9 cellular contexts compared by ENCODE assay signal in genomic region chr9:22307013-22307711, GRCh38.
A peak's percentile ranks its signal among the peaks of the same experiment; 100 is the strongest.
DNase-seq lines count a peak whose midpoint lies in the region; ATAC-seq and TF ChIP-seq lines count a peak whose summit lies in the region.
"Had no signal": no experiment of that assay in that cellular context is flagged by ENCODE, and none has a peak within 500 bp of the region (broad histone marks: within the 10 kb centered on the region; RNA-seq: fewer than 3 reads in every experiment).

No MANE protein-coding gene starts in this region.

- TF ChIP-seq CTCF in chondrocyte (IDR thresholded peaks at IDR 0.05) (peak; percentile 97), lung (IDR thresholded peaks at IDR 0.05; ENCODE audit: control extremely low read depth, extremely low read depth) (peak; percentile 4)

- intact Hi-C loops in Right ventricle myocardium superior (cut with DNase I) = loop anchor here (5.0 kb wide), 1 partner anchor 145 kb away; no protein-coding TSS in a partner anchor
- intact Hi-C loops in Right ventricle myocardium inferior (cut with DNase I) = loop anchor here (1.0 kb wide), 1 partner anchor 145 kb away; no protein-coding TSS in a partner anchor

- no peak overlapping the region for H3K4me3 ChIP-seq in lung

- no peaks in the 10 kb centered on the region for H3K27me3 Mint-ChIP-seq in chondrocyte (ENCODE audit: low read depth)
- peaks cover 11% of the 10 kb centered on the region for H3K27me3 Mint-ChIP-seq in activated naive CD8-positive, alpha-beta T cell treated with anti-CD3 and anti-CD28 coated beads, Interleukin-2, amount 50 U/mL, for 24 hours

- H3K4me1 Mint-ChIP-seq in chondrocyte (ENCODE audit: low read depth) = peaks cover 8% of the 10 kb centered on the region
- no peaks in the 10 kb centered on the region for H3K4me1 Mint-ChIP-seq in activated naive CD8-positive, alpha-beta T cell treated with anti-CD3 and anti-CD28 coated beads, Interleukin-2, amount 50 U/mL, for 24 hours

- no peaks in the 10 kb centered on the region for H3K36me3 ChIP-seq in lung (ENCODE audit: control insufficient read depth in 2 of 2, insufficient read depth in 2 of 2, low read length in 2 of 2)

- no peak for DNase-seq in Right ventricle myocardium superior
- no peak for DNase-seq in Right ventricle myocardium inferior (ENCODE audit: missing footprints)
- peak; percentile 72 for DNase-seq in NCI-H446 treated with DMSO at 0.1 percent for 48 hours (lab: John Stamatoyannopoulos, UW)
- DNase-seq in chondrocyte (ENCODE audit: low spot score) = no peak
- no peak for DNase-seq in lung (ENCODE audit: low spot score)
- DNase-seq in activated naive CD8-positive, alpha-beta T cell treated with anti-CD3 and anti-CD28 coated beads, Interleukin-2, amount 50 U/mL, for 24 hours = no peak

- H3K4me3 Mint-ChIP-seq in chondrocyte (ENCODE audit: unreplicated experiment) = no peak overlapping the region
- no peak overlapping the region for H3K4me3 Mint-ChIP-seq in activated naive CD8-positive, alpha-beta T cell treated with anti-CD3 and anti-CD28 coated beads, Interleukin-2, amount 50 U/mL, for 24 hours
- H3K4me3 Mint-ChIP-seq: activated naive CD8-positive, alpha-beta T cell had no signal

- H3K36me3 Mint-ChIP-seq in chondrocyte (ENCODE audit: low read depth) = peaks cover 3% of the 10 kb centered on the region
- H3K36me3 Mint-ChIP-seq in activated naive CD8-positive, alpha-beta T cell treated with anti-CD3 and anti-CD28 coated beads, Interleukin-2, amount 50 U/mL, for 24 hours (ENCODE audit: low read depth) = no peaks in the 10 kb centered on the region
- H3K36me3 Mint-ChIP-seq: activated naive CD8-positive, alpha-beta T cell had no signal

- no peaks in the 10 kb centered on the region for H3K4me1 ChIP-seq in lung (ENCODE audit: control insufficient read depth in 2 of 2, insufficient read depth in 2 of 2, low read length in 2 of 2)

- TF ChIP-seq POLR2A in GM18505 (IDR thresholded peaks at IDR 0.05; ENCODE audit: borderline replicate concordance, extremely low read depth, insufficient read depth, insufficient read length) = no peak

- no peaks in the 10 kb centered on the region for H3K27me3 ChIP-seq in lung (ENCODE audit: control insufficient read depth, insufficient read depth)

- no peak overlapping the region for H3K27ac ChIP-seq in lung (ENCODE audit: low read depth in 1 of 2, low read length in 1 of 2)

- WGBS in lung, 2 donors = 34% methylated on average over 2 of the region's 2 CpGs

- peak overlapping the region; percentile 0 for H3K27ac Mint-ChIP-seq in chondrocyte (ENCODE audit: unreplicated experiment)
- no peak overlapping the region for H3K27ac Mint-ChIP-seq in activated naive CD8-positive, alpha-beta T cell treated with anti-CD3 and anti-CD28 coated beads, Interleukin-2, amount 50 U/mL, for 24 hours
- H3K27ac Mint-ChIP-seq: activated naive CD8-positive, alpha-beta T cell had no signal

- H3K9me3 ChIP-seq in lung (ENCODE audit: control insufficient read depth in 2 of 2, insufficient read depth in 1 of 2, low read length in 1 of 2) = no peaks in the 10 kb centered on the region

- H3K9me3 Mint-ChIP-seq in chondrocyte (ENCODE audit: low read depth) = peaks cover 5% of the 10 kb centered on the region
- no peaks in the 10 kb centered on the region for H3K9me3 Mint-ChIP-seq in activated naive CD8-positive, alpha-beta T cell treated with anti-CD3 and anti-CD28 coated beads, Interleukin-2, amount 50 U/mL, for 24 hours

- peak; percentile 57 for ATAC-seq in Right ventricle myocardium superior (ENCODE audit: poor library complexity)
- no peak for ATAC-seq in Right ventricle myocardium inferior
- ATAC-seq in lung (ENCODE audit: insufficient read depth, low FRiP score) = no peak
- no peak for ATAC-seq in GM18505 (IDR thresholded peaks at IDR 0.05; ENCODE audit: unreplicated experiment)
- ATAC-seq in activated naive CD8-positive, alpha-beta T cell treated with anti-CD3 and anti-CD28 coated beads, Interleukin-2, amount 50 U/mL, for 24 hours = no peak
- ATAC-seq in HG03159 (IDR thresholded peaks at IDR 0.05; ENCODE audit: unreplicated experiment) = no peak
